Comparison of ENCODE assay signal across 1 cellular context in the genomic region with DNA sequence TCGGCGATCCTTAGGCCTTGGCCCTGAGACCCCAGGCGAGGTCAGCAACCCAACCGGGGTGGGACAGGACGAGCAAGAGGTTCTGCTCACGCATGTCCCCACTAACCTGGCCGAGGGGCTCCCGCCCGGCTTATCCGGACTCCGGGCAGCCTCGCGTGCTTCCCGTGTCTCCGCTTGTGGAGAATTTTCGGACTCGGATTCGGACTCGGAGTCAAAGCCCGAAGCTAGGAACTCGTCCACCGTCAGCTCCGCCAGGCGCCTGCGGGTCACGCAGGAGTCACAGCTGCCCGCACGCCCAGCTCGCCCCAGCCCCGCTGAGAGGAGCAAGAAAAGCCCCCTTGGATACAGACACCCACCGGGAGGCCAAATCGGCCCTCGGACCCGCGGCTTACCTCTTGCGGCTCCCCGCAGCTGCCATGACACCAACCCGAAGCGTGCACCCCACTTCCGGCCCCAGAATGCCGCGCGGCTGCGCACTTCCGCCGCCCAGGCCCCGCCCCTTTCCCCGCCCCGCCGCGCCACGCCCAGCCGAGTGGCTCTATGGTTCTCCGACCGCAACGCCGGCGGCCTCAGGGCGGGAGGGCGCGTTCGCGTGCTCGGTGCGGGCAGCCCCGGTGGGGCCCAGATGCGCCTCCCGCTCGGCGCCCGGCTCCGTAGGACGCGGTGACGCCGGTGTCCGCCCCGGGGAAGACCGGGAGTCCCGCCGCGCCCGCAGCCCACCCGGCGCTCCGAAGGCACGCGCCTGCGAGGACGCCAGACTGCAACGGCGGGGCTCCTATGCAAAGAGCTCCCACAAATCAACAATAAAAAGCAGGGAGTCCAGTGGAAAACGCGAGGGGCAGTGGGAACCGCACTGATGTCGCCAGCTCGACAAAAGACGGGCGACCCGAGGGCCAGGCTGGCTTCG.
TF ChIP-seq lines count a peak whose summit lies in the region.

A gene (minus strand): TSS at position 434 of the 907 bp plus-strand sequence. CDS start 16 bp downstream, at position 418.

TF ChIP-seq in K562, 482 proteins besides CTCF, POLR2A, EP300 and RAD21 (continued from another document and continues in another):
- TF ChIP-seq, protein P1, sequence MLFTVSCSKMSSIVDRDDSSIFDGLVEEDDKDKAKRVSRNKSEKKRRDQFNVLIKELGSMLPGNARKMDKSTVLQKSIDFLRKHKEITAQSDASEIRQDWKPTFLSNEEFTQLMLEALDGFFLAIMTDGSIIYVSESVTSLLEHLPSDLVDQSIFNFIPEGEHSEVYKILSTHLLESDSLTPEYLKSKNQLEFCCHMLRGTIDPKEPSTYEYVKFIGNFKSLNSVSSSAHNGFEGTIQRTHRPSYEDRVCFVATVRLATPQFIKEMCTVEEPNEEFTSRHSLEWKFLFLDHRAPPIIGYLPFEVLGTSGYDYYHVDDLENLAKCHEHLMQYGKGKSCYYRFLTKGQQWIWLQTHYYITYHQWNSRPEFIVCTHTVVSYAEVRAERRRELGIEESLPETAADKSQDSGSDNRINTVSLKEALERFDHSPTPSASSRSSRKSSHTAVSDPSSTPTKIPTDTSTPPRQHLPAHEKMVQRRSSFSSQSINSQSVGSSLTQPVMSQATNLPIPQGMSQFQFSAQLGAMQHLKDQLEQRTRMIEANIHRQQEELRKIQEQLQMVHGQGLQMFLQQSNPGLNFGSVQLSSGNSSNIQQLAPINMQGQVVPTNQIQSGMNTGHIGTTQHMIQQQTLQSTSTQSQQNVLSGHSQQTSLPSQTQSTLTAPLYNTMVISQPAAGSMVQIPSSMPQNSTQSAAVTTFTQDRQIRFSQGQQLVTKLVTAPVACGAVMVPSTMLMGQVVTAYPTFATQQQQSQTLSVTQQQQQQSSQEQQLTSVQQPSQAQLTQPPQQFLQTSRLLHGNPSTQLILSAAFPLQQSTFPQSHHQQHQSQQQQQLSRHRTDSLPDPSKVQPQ (CRISPR knock-in tag; IDR thresholded peaks at IDR 0.05; ENCODE audit: borderline replicate concordance), result 0 out of 2 replicates have a peak, but pooled peaks have one; percentile 23
- TF ChIP-seq NUFIP1 (IDR thresholded peaks at IDR 0.05; ENCODE audit: partially characterized antibody), result no peak
- TF ChIP-seq, protein P2, sequence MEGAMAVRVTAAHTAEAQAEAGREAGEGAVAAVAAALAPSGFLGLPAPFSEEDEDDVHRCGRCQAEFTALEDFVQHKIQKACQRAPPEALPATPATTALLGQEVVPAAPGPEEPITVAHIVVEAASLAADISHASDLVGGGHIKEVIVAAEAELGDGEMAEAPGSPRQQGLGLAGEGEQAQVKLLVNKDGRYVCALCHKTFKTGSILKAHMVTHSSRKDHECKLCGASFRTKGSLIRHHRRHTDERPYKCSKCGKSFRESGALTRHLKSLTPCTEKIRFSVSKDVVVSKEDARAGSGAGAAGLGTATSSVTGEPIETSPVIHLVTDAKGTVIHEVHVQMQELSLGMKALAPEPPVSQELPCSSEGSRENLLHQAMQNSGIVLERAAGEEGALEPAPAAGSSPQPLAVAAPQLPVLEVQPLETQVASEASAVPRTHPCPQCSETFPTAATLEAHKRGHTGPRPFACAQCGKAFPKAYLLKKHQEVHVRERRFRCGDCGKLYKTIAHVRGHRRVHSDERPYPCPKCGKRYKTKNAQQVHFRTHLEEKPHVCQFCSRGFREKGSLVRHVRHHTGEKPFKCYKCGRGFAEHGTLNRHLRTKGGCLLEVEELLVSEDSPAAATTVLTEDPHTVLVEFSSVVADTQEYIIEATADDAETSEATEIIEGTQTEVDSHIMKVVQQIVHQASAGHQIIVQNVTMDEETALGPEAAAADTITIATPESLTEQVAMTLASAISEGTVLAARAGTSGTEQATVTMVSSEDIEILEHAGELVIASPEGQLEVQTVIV (CRISPR knock-in tag; IDR thresholded peaks at IDR 0.05; ENCODE audit: borderline replicate concordance), result no peak
- TF ChIP-seq, protein P3, sequence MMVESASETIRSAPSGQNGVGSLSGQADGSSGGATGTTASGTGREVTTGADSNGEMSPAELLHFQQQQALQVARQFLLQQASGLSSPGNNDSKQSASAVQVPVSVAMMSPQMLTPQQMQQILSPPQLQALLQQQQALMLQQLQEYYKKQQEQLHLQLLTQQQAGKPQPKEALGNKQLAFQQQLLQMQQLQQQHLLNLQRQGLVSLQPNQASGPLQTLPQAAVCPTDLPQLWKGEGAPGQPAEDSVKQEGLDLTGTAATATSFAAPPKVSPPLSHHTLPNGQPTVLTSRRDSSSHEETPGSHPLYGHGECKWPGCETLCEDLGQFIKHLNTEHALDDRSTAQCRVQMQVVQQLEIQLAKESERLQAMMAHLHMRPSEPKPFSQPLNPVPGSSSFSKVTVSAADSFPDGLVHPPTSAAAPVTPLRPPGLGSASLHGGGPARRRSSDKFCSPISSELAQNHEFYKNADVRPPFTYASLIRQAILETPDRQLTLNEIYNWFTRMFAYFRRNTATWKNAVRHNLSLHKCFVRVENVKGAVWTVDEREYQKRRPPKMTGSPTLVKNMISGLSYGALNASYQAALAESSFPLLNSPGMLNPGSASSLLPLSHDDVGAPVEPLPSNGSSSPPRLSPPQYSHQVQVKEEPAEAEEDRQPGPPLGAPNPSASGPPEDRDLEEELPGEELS (CRISPR knock-in tag; IDR thresholded peaks at IDR 0.05; ENCODE audit: borderline replicate concordance), result no peak
- TF ChIP-seq FOS (IDR thresholded peaks at IDR 0.05; ENCODE audit: extremely low read depth, insufficient read length), result no peak
- TF ChIP-seq, protein P4, sequence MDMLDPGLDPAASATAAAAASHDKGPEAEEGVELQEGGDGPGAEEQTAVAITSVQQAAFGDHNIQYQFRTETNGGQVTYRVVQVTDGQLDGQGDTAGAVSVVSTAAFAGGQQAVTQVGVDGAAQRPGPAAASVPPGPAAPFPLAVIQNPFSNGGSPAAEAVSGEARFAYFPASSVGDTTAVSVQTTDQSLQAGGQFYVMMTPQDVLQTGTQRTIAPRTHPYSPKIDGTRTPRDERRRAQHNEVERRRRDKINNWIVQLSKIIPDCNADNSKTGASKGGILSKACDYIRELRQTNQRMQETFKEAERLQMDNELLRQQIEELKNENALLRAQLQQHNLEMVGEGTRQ (CRISPR knock-in tag; IDR thresholded peaks at IDR 0.05), result no peak
- no peak for TF ChIP-seq BDP1 (IDR thresholded peaks at IDR 0.05; ENCODE audit: insufficient read depth, insufficient read length)
- no peak for TF ChIP-seq ZNF696 (CRISPR knock-in tag; conservative IDR thresholded peaks at IDR 0.05)
- TF ChIP-seq ARHGAP35 (IDR thresholded peaks at IDR 0.05; ENCODE audit: partially characterized antibody), result no peak
- TF ChIP-seq ZNF134 (CRISPR knock-in tag; conservative IDR thresholded peaks at IDR 0.05), result no peak
- TF ChIP-seq, protein P5, sequence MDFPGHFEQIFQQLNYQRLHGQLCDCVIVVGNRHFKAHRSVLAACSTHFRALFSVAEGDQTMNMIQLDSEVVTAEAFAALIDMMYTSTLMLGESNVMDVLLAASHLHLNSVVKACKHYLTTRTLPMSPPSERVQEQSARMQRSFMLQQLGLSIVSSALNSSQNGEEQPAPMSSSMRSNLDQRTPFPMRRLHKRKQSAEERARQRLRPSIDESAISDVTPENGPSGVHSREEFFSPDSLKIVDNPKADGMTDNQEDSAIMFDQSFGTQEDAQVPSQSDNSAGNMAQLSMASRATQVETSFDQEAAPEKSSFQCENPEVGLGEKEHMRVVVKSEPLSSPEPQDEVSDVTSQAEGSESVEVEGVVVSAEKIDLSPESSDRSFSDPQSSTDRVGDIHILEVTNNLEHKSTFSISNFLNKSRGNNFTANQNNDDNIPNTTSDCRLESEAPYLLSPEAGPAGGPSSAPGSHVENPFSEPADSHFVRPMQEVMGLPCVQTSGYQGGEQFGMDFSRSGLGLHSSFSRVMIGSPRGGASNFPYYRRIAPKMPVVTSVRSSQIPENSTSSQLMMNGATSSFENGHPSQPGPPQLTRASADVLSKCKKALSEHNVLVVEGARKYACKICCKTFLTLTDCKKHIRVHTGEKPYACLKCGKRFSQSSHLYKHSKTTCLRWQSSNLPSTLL (IDR thresholded peaks at IDR 0.05), result no peak
- no peak for TF ChIP-seq LARP7 (IDR thresholded peaks at IDR 0.05)
- TF ChIP-seq, protein P6, sequence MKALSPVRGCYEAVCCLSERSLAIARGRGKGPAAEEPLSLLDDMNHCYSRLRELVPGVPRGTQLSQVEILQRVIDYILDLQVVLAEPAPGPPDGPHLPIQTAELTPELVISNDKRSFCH (CRISPR knock-in tag; IDR thresholded peaks at IDR 0.05), result no peak
- TF ChIP-seq, protein P6 (tag; IDR thresholded peaks at IDR 0.05), result no peak
- TF ChIP-seq PTBP1 (IDR thresholded peaks at IDR 0.05; ENCODE audit: low read depth, low read length), result no peak
- TF ChIP-seq NR2C2 (CRISPR knock-in tag; IDR thresholded peaks at IDR 0.05), result 0 out of 2 replicates have a peak, but pooled peaks have one; percentile 37
- peak; percentile 35 for TF ChIP-seq NR2C2 (tag; IDR thresholded peaks at IDR 0.05)
- TF ChIP-seq, protein P7, sequence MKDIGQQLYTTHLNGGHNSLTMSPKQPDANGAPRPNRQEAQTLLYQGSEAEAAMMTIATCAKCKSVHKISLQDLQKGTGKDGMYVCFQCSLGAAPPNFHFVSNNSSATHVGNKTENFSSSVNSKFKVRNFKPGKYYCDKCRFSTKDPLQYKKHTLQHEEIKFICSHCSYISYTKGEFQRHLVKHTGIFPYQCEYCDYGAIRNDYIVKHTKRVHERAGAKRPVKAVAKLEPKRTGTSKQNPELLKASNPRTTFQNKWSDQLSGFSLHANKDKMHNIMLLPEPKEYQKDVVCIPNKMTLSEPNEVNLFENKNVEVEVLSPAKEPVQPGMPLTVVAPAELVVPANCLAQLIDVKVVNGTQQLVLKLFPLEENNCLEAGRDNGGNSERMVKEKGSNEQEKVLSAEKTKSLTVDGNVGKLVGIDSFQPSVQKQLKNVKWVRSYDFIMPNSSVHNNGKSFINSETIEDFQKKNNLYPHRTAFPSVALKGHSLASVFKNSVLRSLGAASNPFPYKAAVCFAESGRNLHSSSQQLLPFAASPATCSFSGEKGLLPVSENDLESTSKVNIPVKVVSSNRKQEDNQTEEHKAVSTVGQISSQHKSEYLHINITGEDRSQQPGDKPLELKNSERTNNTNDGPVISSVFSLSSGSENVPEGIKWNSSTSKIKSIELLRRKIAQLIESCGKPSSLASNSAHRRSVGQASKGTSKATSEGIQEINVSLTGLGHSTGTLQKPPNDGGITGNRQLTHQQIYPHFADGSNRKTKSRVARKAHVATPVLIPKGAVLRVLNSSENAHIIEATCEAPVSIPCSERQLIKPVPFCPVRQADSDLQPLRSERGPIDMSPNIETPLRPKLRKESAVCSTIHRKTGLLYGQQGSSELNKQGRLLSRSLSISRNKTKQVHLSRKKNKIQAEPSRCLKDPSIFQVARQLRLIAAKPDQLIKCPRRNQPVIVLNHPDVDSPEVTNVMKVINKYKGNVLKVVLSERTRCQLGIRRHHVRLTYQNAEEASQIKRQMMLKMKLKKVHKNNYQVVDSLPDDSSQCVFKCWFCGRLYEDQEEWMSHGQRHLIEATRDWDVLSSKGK (CRISPR knock-in tag; IDR thresholded peaks at IDR 0.05), result no peak
- TF ChIP-seq, protein P8, sequence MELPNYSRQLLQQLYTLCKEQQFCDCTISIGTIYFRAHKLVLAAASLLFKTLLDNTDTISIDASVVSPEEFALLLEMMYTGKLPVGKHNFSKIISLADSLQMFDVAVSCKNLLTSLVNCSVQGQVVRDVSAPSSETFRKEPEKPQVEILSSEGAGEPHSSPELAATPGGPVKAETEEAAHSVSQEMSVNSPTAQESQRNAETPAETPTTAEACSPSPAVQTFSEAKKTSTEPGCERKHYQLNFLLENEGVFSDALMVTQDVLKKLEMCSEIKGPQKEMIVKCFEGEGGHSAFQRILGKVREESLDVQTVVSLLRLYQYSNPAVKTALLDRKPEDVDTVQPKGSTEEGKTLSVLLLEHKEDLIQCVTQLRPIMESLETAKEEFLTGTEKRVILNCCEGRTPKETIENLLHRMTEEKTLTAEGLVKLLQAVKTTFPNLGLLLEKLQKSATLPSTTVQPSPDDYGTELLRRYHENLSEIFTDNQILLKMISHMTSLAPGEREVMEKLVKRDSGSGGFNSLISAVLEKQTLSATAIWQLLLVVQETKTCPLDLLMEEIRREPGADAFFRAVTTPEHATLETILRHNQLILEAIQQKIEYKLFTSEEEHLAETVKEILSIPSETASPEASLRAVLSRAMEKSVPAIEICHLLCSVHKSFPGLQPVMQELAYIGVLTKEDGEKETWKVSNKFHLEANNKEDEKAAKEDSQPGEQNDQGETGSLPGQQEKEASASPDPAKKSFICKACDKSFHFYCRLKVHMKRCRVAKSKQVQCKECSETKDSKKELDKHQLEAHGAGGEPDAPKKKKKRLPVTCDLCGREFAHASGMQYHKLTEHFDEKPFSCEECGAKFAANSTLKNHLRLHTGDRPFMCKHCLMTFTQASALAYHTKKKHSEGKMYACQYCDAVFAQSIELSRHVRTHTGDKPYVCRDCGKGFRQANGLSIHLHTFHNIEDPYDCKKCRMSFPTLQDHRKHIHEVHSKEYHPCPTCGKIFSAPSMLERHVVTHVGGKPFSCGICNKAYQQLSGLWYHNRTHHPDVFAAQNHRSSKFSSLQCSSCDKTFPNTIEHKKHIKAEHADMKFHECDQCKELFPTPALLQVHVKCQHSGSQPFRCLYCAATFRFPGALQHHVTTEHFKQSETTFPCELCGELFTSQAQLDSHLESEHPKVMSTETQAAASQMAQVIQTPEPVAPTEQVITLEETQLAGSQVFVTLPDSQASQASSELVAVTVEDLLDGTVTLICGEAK (IDR thresholded peaks at IDR 0.05), result peak; percentile 95
- TF ChIP-seq, protein P8 (CRISPR knock-in tag; IDR thresholded peaks at IDR 0.05), result no peak
